In genomic region chr3:25424238-25425013, GRCh38 we compare ENCODE assay signal across 16 cellular contexts. TPM values are rescaled to one million over a fixed set of nuclear protein-coding genes. Genes with fewer than 3 reads are reported as not detected.
DNase-seq lines count a peak whose midpoint lies in the region; ATAC-seq and TF ChIP-seq lines count a peak whose summit lies in the region.
"Had no signal": no experiment of that assay in that cellular context is flagged by ENCODE, and none has a peak within 500 bp of the region (broad histone marks: within the 10 kb centered on the region; RNA-seq: fewer than 3 reads in every experiment).

No MANE protein-coding gene starts in this region.

- intact Hi-C loops in heart left ventricle (cut with DNase I), result loop anchor here in 9 of 10 donors (5.0 to 10.0 kb wide), 11 partner anchors 48 to 460 kb away; no protein-coding TSS in a partner anchor

- 86 to 92% (median 90%) methylated on average over 8 of the region's 8 CpGs for WGBS in heart left ventricle, 4 donors

- no peak overlapping the region for H3K4me3 ChIP-seq in neural progenitor cell
- no peak overlapping the region for H3K4me3 ChIP-seq in heart left ventricle
- H3K4me3 ChIP-seq: HAP-1, heart right ventricle, lower lobe of right lung, pancreas had no signal

- TF ChIP-seq POLR2A in heart left ventricle (IDR thresholded peaks at IDR 0.05), result no peak

- H3K27ac Mint-ChIP-seq in neural progenitor cell, result no peak overlapping the region

- TF ChIP-seq CTCF in neural progenitor cell (IDR thresholded peaks at IDR 0.05) (no peak), heart left ventricle (IDR thresholded peaks at IDR 0.05) (no peak)

- H3K79me2 ChIP-seq in neural progenitor cell (ENCODE audit: low read depth), result no peaks in the 10 kb centered on the region

- no peaks in the 10 kb centered on the region for H4K20me1 ChIP-seq in neural progenitor cell (ENCODE audit: low read depth)

- no peak overlapping the region for H3K9ac ChIP-seq in neural progenitor cell

- H3K4me1 ChIP-seq in neural progenitor cell (peaks cover 45% of the 10 kb centered on the region), heart left ventricle (peaks cover 0 to 13% (median 4%) of the 10 kb centered on the region in 12 donors)

- H3K36me3 Mint-ChIP-seq in neural progenitor cell, result peaks cover 2% of the 10 kb centered on the region

- H3F3A ChIP-seq in neural progenitor cell (ENCODE audit: low read depth), result peaks cover 31% of the 10 kb centered on the region

- H3K27me3 Mint-ChIP-seq in neural progenitor cell (ENCODE audit: insufficient read depth, low read depth), result peaks cover 2% of the 10 kb centered on the region

- no peak overlapping the region for H3K4me2 ChIP-seq in neural progenitor cell

- no peaks in the 10 kb centered on the region for H3K36me3 ChIP-seq in neural progenitor cell
- no peaks in the 10 kb centered on the region for H3K36me3 ChIP-seq in heart left ventricle
- H3K36me3 ChIP-seq: HAP-1, heart right ventricle, lower lobe of right lung, pancreas had no signal

- in situ Hi-C loops in Caki2 (cut with HindIII; ENCODE audit: low pct_unique_long_range_greater_than_20kb, low sequenced_read_pairs), result no loop called here

- no peak overlapping the region for H3K4me3 Mint-ChIP-seq in neural progenitor cell

- peaks cover 57% of the 10 kb centered on the region for H3K4me1 Mint-ChIP-seq in neural progenitor cell

- H2AFZ ChIP-seq in neural progenitor cell (replicated peaks), result peak overlapping the region; percentile 73

- no peaks in the 10 kb centered on the region for H3K9me3 Mint-ChIP-seq in neural progenitor cell

- H3K27ac ChIP-seq in neural progenitor cell, result no peak overlapping the region
- no peak overlapping the region for H3K27ac ChIP-seq in heart left ventricle
- H3K27ac ChIP-seq: heart right ventricle, lower lobe of right lung, pancreas, VCaP had no signal

- peak; percentile 69 for ATAC-seq in esophagus mucosa
- ATAC-seq in heart left ventricle, result no peak
- no peak for ATAC-seq in HG03520 (IDR thresholded peaks at IDR 0.05; ENCODE audit: unreplicated experiment)
- ATAC-seq: heart right ventricle, lower lobe of right lung, pancreas had no signal

- DNase-seq in Caki2 (ENCODE audit: low read depth) (peak; percentile 58), RPMI7951 (ENCODE audit: low read depth) (peak; percentile 42), neural progenitor cell (ENCODE audit: low spot score) (no peak), SHP77 treated with DMSO at 0.1 percent for 48 hours (lab: John Stamatoyannopoulos, UW) (no peak), middle frontal gyrus (ENCODE audit: extremely low spot score, low spot score) (no peak), heart left ventricle (no peak)
- DNase-seq: DMS79; heart right ventricle; lower lobe of right lung; NCI-H1105; pancreas; stimulated activated CD8-positive, alpha-beta memory T cell treated with anti-CD3 and anti-CD28 coated beads, Interleukin-4, amount 100 ng/mL, for 48 hours had no signal

- H3K27me3 ChIP-seq in neural progenitor cell (peaks cover 9% of the 10 kb centered on the region), heart left ventricle (peaks cover 0 to 7% (median 0%) of the 10 kb centered on the region in 9 donors)
- H3K27me3 ChIP-seq: pancreas had no signal

- H3K9me3 ChIP-seq in neural progenitor cell (ENCODE audit: low read depth), result no peaks in the 10 kb centered on the region
- H3K9me3 ChIP-seq in heart left ventricle, result no peaks in the 10 kb centered on the region
- H3K9me3 ChIP-seq: HAP-1, heart right ventricle, lower lobe of right lung, pancreas had no signal

RNA-seq across cellular contexts. Expression of gene RARB, which starts 3.6 kb away (rescaled TPM):
- 25.6 and 29.9 TPM in 2 replicates for total RNA-seq in Caki2 (2014; rRNA removed; shearing (Covaris generic); ENCODE audit: low replicate concordance)
- 37.4 and 48.5 TPM in 2 replicates for total RNA-seq in RPMI7951 (2014; rRNA removed; shearing (Covaris generic))
- total RNA-seq in esophagus mucosa, result 2.5 TPM
- 1.4 and 1.8 TPM in 2 replicates for total RNA-seq in neural progenitor cell (ENCODE audit: low replicate concordance)
- 10 to 100 TPM; 11.3 to 21.0 (median 17.3) TPM for total RNA-seq in heart left ventricle
- 1 to 10 TPM; 4.3 to 6.9 TPM for polyA plus RNA-seq in heart left ventricle

Comparison
In these comparisons a context has a peak if more than half of its experiments do, and no peak if none do; other contexts are left out.
1. DNase-seq: peak in Caki2 (single experiment) and RPMI7951 (single experiment); none in neural progenitor cell (single experiment), SHP77 treated with DMSO at 0.1 percent for 48 hours (single experiment), middle frontal gyrus (single experiment) and heart left ventricle (0 of 5).